Comparison of ENCODE assay signal across 21 cellular contexts in the genomic region with DNA sequence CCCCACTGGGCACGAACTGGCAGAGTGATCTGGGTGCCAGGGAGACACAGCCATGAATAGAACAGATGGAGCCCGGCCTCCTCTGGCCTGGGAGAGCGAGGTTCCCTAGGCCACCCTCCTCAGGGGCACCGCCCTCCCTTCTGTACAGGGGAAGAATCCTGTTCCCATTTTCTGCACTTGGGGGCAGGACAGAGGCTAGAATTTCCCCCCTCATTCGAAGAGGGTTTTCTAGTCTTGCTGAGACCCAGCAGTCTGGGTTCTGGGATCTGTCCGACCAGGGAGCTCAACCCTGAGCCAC. TPM values are rescaled to one million over a fixed set of nuclear protein-coding genes. Genes with fewer than 3 reads are reported as not detected.
"Had no signal": no experiment of that assay in that cellular context is flagged by ENCODE, and none has a peak within 500 bp of the region (broad histone marks: within the 10 kb centered on the region; RNA-seq: fewer than 3 reads in every experiment).

No MANE protein-coding gene starts in this region.

- H3K27ac ChIP-seq: epithelial cell of prostate, esophagus muscularis mucosa, left lung, lower lobe of right lung, sigmoid colon, skin epidermis, thoracic aorta, transverse colon had no signal

- H3K4me3 Mint-ChIP-seq: central memory CD8-positive, alpha-beta T cell; immature natural killer cell; memory B cell; nephron; stimulated activated effector memory CD8-positive, alpha-beta T cell treated with anti-CD3 and anti-CD28 coated beads, Interleukin-12 subunit alpha, Interleukin-12 subunit beta, amount 100 ng/mL, for 72 hours; stimulated activated naive CD8-positive, alpha-beta T cell treated with anti-CD3 and anti-CD28 coated beads, Interleukin-15, Interleukin-2, amounts not matched to agents 100 ng/mL and 50 ng/mL, for 24 hours had no signal

- H3K4me3 ChIP-seq: esophagus muscularis mucosa, gastroesophageal sphincter, left lung, lower lobe of right lung, sigmoid colon, skin epidermis, thoracic aorta, transverse colon had no signal

- H3K27me3 Mint-ChIP-seq: central memory CD8-positive, alpha-beta T cell; memory B cell; stimulated activated naive CD8-positive, alpha-beta T cell treated with anti-CD3 and anti-CD28 coated beads, Interleukin-15, Interleukin-2, amounts not matched to agents 100 ng/mL and 50 ng/mL, for 24 hours had no signal

- H3K4me1 Mint-ChIP-seq: central memory CD8-positive, alpha-beta T cell; memory B cell; naive B cell; stimulated activated effector memory CD8-positive, alpha-beta T cell treated with anti-CD3 and anti-CD28 coated beads, Interleukin-12 subunit alpha, Interleukin-12 subunit beta, amount 100 ng/mL, for 72 hours had no signal

- H3K4me1 ChIP-seq: left lung had no signal

- H3K9me3 ChIP-seq: esophagus muscularis mucosa, gastroesophageal sphincter, left lung, lower lobe of right lung, sigmoid colon, thoracic aorta, transverse colon had no signal

- ATAC-seq: gastroesophageal sphincter; left lung; lower lobe of right lung; stimulated activated effector memory CD8-positive, alpha-beta T cell treated with anti-CD3 and anti-CD28 coated beads, Interleukin-12 subunit alpha, Interleukin-12 subunit beta, amount 100 ng/mL, for 72 hours had no signal

- H3K27me3 ChIP-seq: esophagus muscularis mucosa, gastroesophageal sphincter, left lung, sigmoid colon, transverse colon had no signal

- H3K27ac Mint-ChIP-seq: immature natural killer cell; memory B cell; naive B cell; nephron; stimulated activated naive CD8-positive, alpha-beta T cell treated with anti-CD3 and anti-CD28 coated beads, Interleukin-15, Interleukin-2, amounts not matched to agents 100 ng/mL and 50 ng/mL, for 24 hours had no signal

- H3K36me3 ChIP-seq: left lung, lower lobe of right lung, transverse colon had no signal

- H3K9me3 Mint-ChIP-seq: central memory CD8-positive, alpha-beta T cell; immature natural killer cell; memory B cell; naive B cell; nephron; stimulated activated effector memory CD8-positive, alpha-beta T cell treated with anti-CD3 and anti-CD28 coated beads, Interleukin-12 subunit alpha, Interleukin-12 subunit beta, amount 100 ng/mL, for 72 hours; stimulated activated naive CD8-positive, alpha-beta T cell treated with anti-CD3 and anti-CD28 coated beads, Interleukin-15, Interleukin-2, amounts not matched to agents 100 ng/mL and 50 ng/mL, for 24 hours had no signal

- DNase-seq: effector memory CD4-positive, alpha-beta T cell; foreskin fibroblast; immature natural killer cell; naive B cell; stimulated activated CD4-positive, alpha-beta T cell treated with anti-CD3 and anti-CD28 coated beads, Interleukin-4, amount 100 ng/mL, for 1 hour; stimulated activated CD8-positive, alpha-beta memory T cell treated with anti-CD3 and anti-CD28 coated beads, Interleukin-4, amount 100 ng/mL, for 48 hours; substantia nigra; transverse colon had no signal

- H3K36me3 Mint-ChIP-seq: immature natural killer cell; memory B cell; naive B cell; stimulated activated effector memory CD8-positive, alpha-beta T cell treated with anti-CD3 and anti-CD28 coated beads, Interleukin-12 subunit alpha, Interleukin-12 subunit beta, amount 100 ng/mL, for 72 hours had no signal

RNA-seq across cellular contexts. Expression of a gene that starts 52.7 kb away (rescaled TPM):
- polyA plus RNA-seq: immature natural killer cell had no signal
